In genomic region chr19:18558595-18558994, GRCh38 we compare ENCODE assay signal across 7 cellular contexts. TPM values are rescaled to one million over a fixed set of nuclear protein-coding genes. Genes with fewer than 3 reads are reported as not detected.
DNase-seq lines count a peak whose midpoint lies in the region; ATAC-seq and TF ChIP-seq lines count a peak whose summit lies in the region.

No MANE protein-coding gene starts in this region.

- intact Hi-C loops in activated CD4-positive, alpha-beta memory T cell treated with anti-CD3 and anti-CD28 coated beads for 36 hours (cut with micrococcal nuclease), result no loop called here

- peak overlapping the region; percentile 93 for H3K4me2 ChIP-seq in hepatocyte

- no peaks in the 10 kb centered on the region for H3K27me3 Mint-ChIP-seq in activated CD4-positive, alpha-beta memory T cell treated with anti-CD3 and anti-CD28 coated beads for 36 hours
- H3K27me3 Mint-ChIP-seq in stimulated activated memory B cell treated with anti-CD40 and anti-IgM and Interleukin-4, amounts not matched to agents 10 μg/mL and 1 μg/mL and 100 μg/mL, for 72 hours, result no peaks in the 10 kb centered on the region

- no peaks in the 10 kb centered on the region for H3K9me2 ChIP-seq in hepatocyte (replicated peaks; ENCODE audit: insufficient read depth)

- H3K4me1 ChIP-seq in HEK293 (ENCODE audit: control insufficient read depth, insufficient read depth, low read length) (no peaks in the 10 kb centered on the region), hepatocyte (ENCODE audit: insufficient read depth) (peaks cover 6% of the 10 kb centered on the region)

- 66% methylated on average over 3 of the region's 3 CpGs for WGBS in hepatocyte (ENCODE audit: low lambda C conversion rate, missing lambda C conversion rate)

- H3K36me3 Mint-ChIP-seq in activated CD4-positive, alpha-beta memory T cell treated with anti-CD3 and anti-CD28 coated beads for 36 hours, result peaks cover 18% of the 10 kb centered on the region
- H3K36me3 Mint-ChIP-seq in stimulated activated memory B cell treated with anti-CD40 and anti-IgM and Interleukin-4, amounts not matched to agents 10 μg/mL and 1 μg/mL and 100 μg/mL, for 72 hours, result peaks cover 21% of the 10 kb centered on the region

- H3K4me3 ChIP-seq in HEK293 (ENCODE audit: low read depth, low read length) (peak overlapping the region; percentile 81), hepatocyte (peak overlapping the region; percentile 75)

- no peak for ATAC-seq in stimulated activated memory B cell treated with anti-CD40 and anti-IgM and Interleukin-4, amounts not matched to agents 10 μg/mL and 1 μg/mL and 100 μg/mL, for 72 hours
- no peak for ATAC-seq in HG03095 (IDR thresholded peaks at IDR 0.05; ENCODE audit: unreplicated experiment)

- H3K9me3 Mint-ChIP-seq in activated CD4-positive, alpha-beta memory T cell treated with anti-CD3 and anti-CD28 coated beads for 36 hours, result no peaks in the 10 kb centered on the region
- H3K9me3 Mint-ChIP-seq in stimulated activated memory B cell treated with anti-CD40 and anti-IgM and Interleukin-4, amounts not matched to agents 10 μg/mL and 1 μg/mL and 100 μg/mL, for 72 hours, result no peaks in the 10 kb centered on the region

- no peaks in the 10 kb centered on the region for H3K9me3 ChIP-seq in HEK293 (ENCODE audit: control insufficient read depth, insufficient read depth, low read depth, low read length)
- H3K9me3 ChIP-seq in hepatocyte (ENCODE audit: low read depth), result no peaks in the 10 kb centered on the region

- H3K4me3 Mint-ChIP-seq in activated CD4-positive, alpha-beta memory T cell treated with anti-CD3 and anti-CD28 coated beads for 36 hours, result peak overlapping the region; percentile 86
- peak overlapping the region; percentile 91 for H3K4me3 Mint-ChIP-seq in stimulated activated memory B cell treated with anti-CD40 and anti-IgM and Interleukin-4, amounts not matched to agents 10 μg/mL and 1 μg/mL and 100 μg/mL, for 72 hours

- H3K27ac ChIP-seq in HEK293 (ENCODE audit: extremely low read depth, low read depth, low read length) (peak overlapping the region; percentile 51; the same call in 1 of the 2 replicates), hepatocyte (peak overlapping the region; percentile 89)

- TF ChIP-seq CTCF in HEK293 (tag by site-specific recombination; IDR thresholded peaks at IDR 0.05) (no peak), hepatocyte (IDR thresholded peaks at IDR 0.05; ENCODE audit: poor library complexity) (no peak)

- CTCF ChIA-PET in HEK293 (lab: Yijun Ruan, JAX), result interaction anchor here (0.6 to 2.2 kb wide), 3 partner anchors 19 to 97 kb away, joined by 3 to 9 read pairs (median 3); no protein-coding TSS in a partner anchor
- CTCF ChIA-PET in activated CD4-positive, alpha-beta memory T cell treated with anti-CD3 and anti-CD28 coated beads for 36 hours (lab: Charles Lee), result interaction anchor here (0.6 to 2.3 kb wide), 8 partner anchors 13 to 89 kb away, joined by 3 to 22 read pairs (median 5); partner anchors contain the start of genes FKBP8, REX1BD and UBA52

- H3K27ac Mint-ChIP-seq in activated CD4-positive, alpha-beta memory T cell treated with anti-CD3 and anti-CD28 coated beads for 36 hours, result peak overlapping the region; percentile 94
- H3K27ac Mint-ChIP-seq in stimulated activated memory B cell treated with anti-CD40 and anti-IgM and Interleukin-4, amounts not matched to agents 10 μg/mL and 1 μg/mL and 100 μg/mL, for 72 hours, result peak overlapping the region; percentile 95

- peaks cover 2% of the 10 kb centered on the region for H4K20me1 ChIP-seq in hepatocyte (ENCODE audit: insufficient read depth, poor library complexity, severe bottlenecking)

- H3K36me3 ChIP-seq in HEK293 (ENCODE audit: control insufficient read depth in 2 of 2, insufficient read depth in 1 of 2, low read length in 2 of 2) (peaks cover 4 to 25% of the 10 kb centered on the region in 2 experiments; a peak in 2 of 3 replicates), hepatocyte (replicated peaks; ENCODE audit: insufficient read depth, low read depth) (no peaks in the 10 kb centered on the region)

- H3K27me3 ChIP-seq in hepatocyte, result no peaks in the 10 kb centered on the region

- peaks cover 32% of the 10 kb centered on the region for H3K79me2 ChIP-seq in hepatocyte

- DNase-seq in activated CD4-positive, alpha-beta memory T cell treated with anti-CD3 and anti-CD28 coated beads for 36 hours, result no peak
- DNase-seq in hepatocyte (ENCODE audit: low spot score) (no peak), activated gamma-delta T cell treated with Interleukin-2 at 50 U/mL for 16 hours (no peak), NCI-H526 treated with DMSO at 0.1 percent for 48 hours (lab: John Stamatoyannopoulos, UW) (no peak)

- H2AFZ ChIP-seq in hepatocyte, result no peak overlapping the region

- peaks cover 13% of the 10 kb centered on the region for H3K4me1 Mint-ChIP-seq in activated CD4-positive, alpha-beta memory T cell treated with anti-CD3 and anti-CD28 coated beads for 36 hours (ENCODE audit: low read depth)
- peaks cover 34% of the 10 kb centered on the region for H3K4me1 Mint-ChIP-seq in stimulated activated memory B cell treated with anti-CD40 and anti-IgM and Interleukin-4, amounts not matched to agents 10 μg/mL and 1 μg/mL and 100 μg/mL, for 72 hours

- POLR2A ChIA-PET in HEK293 (lab: Yijun Ruan, JAX), result interaction anchor here (0.6 to 4.9 kb wide), 10 partner anchors 8 to 133 kb away, joined by 3 to 62 read pairs (median 6); partner anchors contain the start of genes REX1BD and UBA52
- POLR2A ChIA-PET in activated CD4-positive, alpha-beta memory T cell treated with anti-CD3 and anti-CD28 coated beads for 36 hours (lab: Charles Lee), result interaction anchor here (1.0 to 3.7 kb wide), 5 partner anchors 13 to 75 kb away, joined by 3 to 24 read pairs (median 17); partner anchors contain the start of genes ELL, FKBP8, REX1BD and UBA52

TF ChIP-seq in HEK293, 187 proteins besides CTCF, POLR2A, EP300 and RAD21 (continues in another document):
- TF ChIP-seq PATZ1 (tag by site-specific recombination; IDR thresholded peaks at IDR 0.05) (no peak), ZNF274 (IDR thresholded peaks at IDR 0.05; ENCODE audit: low read length) (no peak), ZNF274 (tag by site-specific recombination; IDR thresholded peaks at IDR 0.05; ENCODE audit: borderline replicate concordance) (no peak), ZNF692 (tag by site-specific recombination; IDR thresholded peaks at IDR 0.05) (no peak), ZNF585B (tag by site-specific recombination; IDR thresholded peaks at IDR 0.05) (no peak)

RNA-seq across cellular contexts. Expression of gene KXD1, which starts 0.9 kb away (rescaled TPM):
- total RNA-seq in activated CD4-positive, alpha-beta memory T cell treated with anti-CD3 and anti-CD28 coated beads for 36 hours, result 100 to 1,000 TPM; 112 to 114 TPM
- total RNA-seq in hepatocyte, result 76.3 and 91.7 TPM in 2 replicates
- 85.7 and 89.2 TPM in 2 replicates for polyA plus RNA-seq in hepatocyte

RNA-seq across cellular contexts. Expression of gene UBA52, which starts 13.1 kb away (rescaled TPM):
- 1,000 to 10,000 TPM; 1,569 to 1,601 TPM for total RNA-seq in activated CD4-positive, alpha-beta memory T cell treated with anti-CD3 and anti-CD28 coated beads for 36 hours
- total RNA-seq in hepatocyte, result 561 and 593 TPM in 2 replicates
- 470 and 498 TPM in 2 replicates for polyA plus RNA-seq in hepatocyte

RNA-seq across cellular contexts. Expression of gene FKBP8, which starts 15.2 kb away (rescaled TPM):
- 100 to 1,000 TPM; 232 to 236 TPM for total RNA-seq in activated CD4-positive, alpha-beta memory T cell treated with anti-CD3 and anti-CD28 coated beads for 36 hours
- 183 and 195 TPM in 2 replicates for total RNA-seq in hepatocyte
- polyA plus RNA-seq in hepatocyte, result 247 and 262 TPM in 2 replicates

RNA-seq across cellular contexts. Expression of gene REX1BD, which starts 30.0 kb away (rescaled TPM):
- 10 to 100 TPM; 97.6 to 99.3 TPM for total RNA-seq in activated CD4-positive, alpha-beta memory T cell treated with anti-CD3 and anti-CD28 coated beads for 36 hours
- total RNA-seq in hepatocyte, result 59.9 and 62.6 TPM in 2 replicates
- polyA plus RNA-seq in hepatocyte, result 105 and 131 TPM in 2 replicates

RNA-seq across cellular contexts. Expression of gene ELL, which starts 36.7 kb away (rescaled TPM):
- total RNA-seq in activated CD4-positive, alpha-beta memory T cell treated with anti-CD3 and anti-CD28 coated beads for 36 hours, result 10 to 100 TPM; 24.7 to 29.7 TPM
- total RNA-seq in hepatocyte, result 3.9 and 11.0 TPM in 2 replicates
- polyA plus RNA-seq in hepatocyte, result 15.0 and 18.1 TPM in 2 replicates
